In the genomic region with DNA sequence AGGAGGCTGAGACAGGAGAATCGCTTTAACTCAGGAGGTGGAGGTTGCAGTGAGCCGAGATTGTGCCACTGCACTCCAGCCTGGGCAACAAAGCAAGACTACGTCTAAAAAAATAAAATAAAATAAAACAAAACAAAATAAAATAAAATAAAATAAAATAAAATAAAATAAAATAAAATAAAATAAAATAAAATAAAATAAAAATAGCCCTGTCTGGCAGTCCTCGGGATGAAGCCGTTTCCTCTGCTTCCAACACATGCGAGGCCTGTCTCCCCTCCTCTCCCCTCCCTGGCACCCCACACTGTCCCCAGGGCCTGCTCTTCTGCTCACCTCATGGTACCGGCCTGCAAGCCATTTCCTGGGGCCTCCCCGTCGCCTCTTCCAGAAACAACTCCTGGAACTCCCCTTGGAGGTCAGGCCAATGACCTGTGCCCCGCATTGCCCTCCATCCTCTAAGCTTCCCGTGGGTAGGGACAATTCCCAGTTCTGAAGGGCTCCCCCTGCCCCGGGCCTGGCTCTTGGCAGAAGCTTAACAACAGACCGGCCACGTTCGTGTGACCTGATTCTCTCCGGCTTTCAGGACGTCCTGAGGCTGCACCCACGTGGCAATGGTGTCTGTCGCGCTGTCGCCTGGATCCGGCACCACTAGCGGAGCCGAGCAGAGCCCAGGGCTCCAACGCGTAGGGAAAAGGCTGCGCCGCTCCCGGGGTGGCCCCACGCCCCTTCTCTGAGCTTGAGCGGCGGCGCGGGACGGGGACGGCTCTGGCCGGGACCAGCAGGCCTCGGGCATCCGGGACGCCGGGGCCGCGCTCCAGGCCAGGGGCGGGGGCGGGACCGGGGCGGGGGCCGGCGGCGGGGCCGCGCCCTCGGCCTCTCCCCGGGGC, we compare ENCODE assay signal across 1 cellular context.
TF ChIP-seq lines count a peak whose summit lies in the region.

No MANE protein-coding gene starts in this region.

TF ChIP-seq in K562, 482 proteins besides CTCF, POLR2A, EP300 and RAD21 (continued from another document and continues in another):
- TF ChIP-seq GATAD2A (IDR thresholded peaks at IDR 0.05): no peak
- TF ChIP-seq RNF2 (IDR thresholded peaks at IDR 0.05): no peak
- TF ChIP-seq CREB1 (IDR thresholded peaks at IDR 0.05): no peak
- peak; percentile 25; the same call in 1 of the 2 replicates for TF ChIP-seq CREB1 (CRISPR knock-in tag; IDR thresholded peaks at IDR 0.05)
- TF ChIP-seq ZNF354B (CRISPR knock-in tag; IDR thresholded peaks at IDR 0.05): no peak
- no peak for TF ChIP-seq HOXB6 (CRISPR knock-in tag; IDR thresholded peaks at IDR 0.05; ENCODE audit: borderline replicate concordance)
- TF ChIP-seq, protein P1, sequence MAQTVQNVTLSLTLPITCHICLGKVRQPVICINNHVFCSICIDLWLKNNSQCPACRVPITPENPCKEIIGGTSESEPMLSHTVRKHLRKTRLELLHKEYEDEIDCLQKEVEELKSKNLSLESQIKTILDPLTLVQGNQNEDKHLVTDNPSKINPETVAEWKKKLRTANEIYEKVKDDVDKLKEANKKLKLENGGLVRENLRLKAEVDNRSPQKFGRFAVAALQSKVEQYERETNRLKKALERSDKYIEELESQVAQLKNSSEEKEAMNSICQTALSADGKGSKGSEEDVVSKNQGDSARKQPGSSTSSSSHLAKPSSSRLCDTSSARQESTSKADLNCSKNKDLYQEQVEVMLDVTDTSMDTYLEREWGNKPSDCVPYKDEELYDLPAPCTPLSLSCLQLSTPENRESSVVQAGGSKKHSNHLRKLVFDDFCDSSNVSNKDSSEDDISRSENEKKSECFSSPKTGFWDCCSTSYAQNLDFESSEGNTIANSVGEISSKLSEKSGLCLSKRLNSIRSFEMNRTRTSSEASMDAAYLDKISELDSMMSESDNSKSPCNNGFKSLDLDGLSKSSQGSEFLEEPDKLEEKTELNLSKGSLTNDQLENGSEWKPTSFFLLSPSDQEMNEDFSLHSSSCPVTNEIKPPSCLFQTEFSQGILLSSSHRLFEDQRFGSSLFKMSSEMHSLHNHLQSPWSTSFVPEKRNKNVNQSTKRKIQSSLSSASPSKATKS (CRISPR knock-in tag; IDR thresholded peaks at IDR 0.05): no peak
- no peak for TF ChIP-seq GTF2E2 (tag; IDR thresholded peaks at IDR 0.05)
- TF ChIP-seq, protein P2, sequence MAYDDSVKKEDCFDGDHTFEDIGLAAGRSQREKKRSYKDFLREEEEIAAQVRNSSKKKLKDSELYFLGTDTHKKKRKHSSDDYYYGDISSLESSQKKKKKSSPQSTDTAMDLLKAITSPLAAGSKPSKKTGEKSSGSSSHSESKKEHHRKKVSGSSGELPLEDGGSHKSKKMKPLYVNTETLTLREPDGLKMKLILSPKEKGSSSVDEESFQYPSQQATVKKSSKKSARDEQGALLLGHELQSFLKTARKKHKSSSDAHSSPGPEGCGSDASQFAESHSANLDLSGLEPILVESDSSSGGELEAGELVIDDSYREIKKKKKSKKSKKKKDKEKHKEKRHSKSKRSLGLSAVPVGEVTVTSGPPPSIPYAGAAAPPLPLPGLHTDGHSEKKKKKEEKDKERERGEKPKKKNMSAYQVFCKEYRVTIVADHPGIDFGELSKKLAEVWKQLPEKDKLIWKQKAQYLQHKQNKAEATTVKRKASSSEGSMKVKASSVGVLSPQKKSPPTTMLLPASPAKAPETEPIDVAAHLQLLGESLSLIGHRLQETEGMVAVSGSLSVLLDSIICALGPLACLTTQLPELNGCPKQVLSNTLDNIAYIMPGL (CRISPR knock-in tag; IDR thresholded peaks at IDR 0.05): no peak
- TF ChIP-seq, protein P3, sequence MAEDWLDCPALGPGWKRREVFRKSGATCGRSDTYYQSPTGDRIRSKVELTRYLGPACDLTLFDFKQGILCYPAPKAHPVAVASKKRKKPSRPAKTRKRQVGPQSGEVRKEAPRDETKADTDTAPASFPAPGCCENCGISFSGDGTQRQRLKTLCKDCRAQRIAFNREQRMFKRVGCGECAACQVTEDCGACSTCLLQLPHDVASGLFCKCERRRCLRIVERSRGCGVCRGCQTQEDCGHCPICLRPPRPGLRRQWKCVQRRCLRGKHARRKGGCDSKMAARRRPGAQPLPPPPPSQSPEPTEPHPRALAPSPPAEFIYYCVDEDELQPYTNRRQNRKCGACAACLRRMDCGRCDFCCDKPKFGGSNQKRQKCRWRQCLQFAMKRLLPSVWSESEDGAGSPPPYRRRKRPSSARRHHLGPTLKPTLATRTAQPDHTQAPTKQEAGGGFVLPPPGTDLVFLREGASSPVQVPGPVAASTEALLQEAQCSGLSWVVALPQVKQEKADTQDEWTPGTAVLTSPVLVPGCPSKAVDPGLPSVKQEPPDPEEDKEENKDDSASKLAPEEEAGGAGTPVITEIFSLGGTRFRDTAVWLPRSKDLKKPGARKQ (CRISPR knock-in tag; IDR thresholded peaks at IDR 0.05): no peak
- no peak for TF ChIP-seq BCOR (IDR thresholded peaks at IDR 0.05)
- TF ChIP-seq GABPB1 (CRISPR knock-in tag; IDR thresholded peaks at IDR 0.05): 0 out of 2 replicates have a peak, but pooled peaks have one; percentile 27
- no peak for TF ChIP-seq MYNN (IDR thresholded peaks at IDR 0.05)
- TF ChIP-seq MYNN (CRISPR knock-in tag; IDR thresholded peaks at IDR 0.05): no peak
- no peak for TF ChIP-seq HCFC1 (IDR thresholded peaks at IDR 0.05; ENCODE audit: low read depth, low read length)
- TF ChIP-seq TEAD1 (CRISPR knock-in tag; IDR thresholded peaks at IDR 0.05): no peak
- TF ChIP-seq ZBTB7A (IDR thresholded peaks at IDR 0.05; ENCODE audit: borderline replicate concordance, control insufficient read depth, low read depth, low read length): no peak
- TF ChIP-seq, protein P4, sequence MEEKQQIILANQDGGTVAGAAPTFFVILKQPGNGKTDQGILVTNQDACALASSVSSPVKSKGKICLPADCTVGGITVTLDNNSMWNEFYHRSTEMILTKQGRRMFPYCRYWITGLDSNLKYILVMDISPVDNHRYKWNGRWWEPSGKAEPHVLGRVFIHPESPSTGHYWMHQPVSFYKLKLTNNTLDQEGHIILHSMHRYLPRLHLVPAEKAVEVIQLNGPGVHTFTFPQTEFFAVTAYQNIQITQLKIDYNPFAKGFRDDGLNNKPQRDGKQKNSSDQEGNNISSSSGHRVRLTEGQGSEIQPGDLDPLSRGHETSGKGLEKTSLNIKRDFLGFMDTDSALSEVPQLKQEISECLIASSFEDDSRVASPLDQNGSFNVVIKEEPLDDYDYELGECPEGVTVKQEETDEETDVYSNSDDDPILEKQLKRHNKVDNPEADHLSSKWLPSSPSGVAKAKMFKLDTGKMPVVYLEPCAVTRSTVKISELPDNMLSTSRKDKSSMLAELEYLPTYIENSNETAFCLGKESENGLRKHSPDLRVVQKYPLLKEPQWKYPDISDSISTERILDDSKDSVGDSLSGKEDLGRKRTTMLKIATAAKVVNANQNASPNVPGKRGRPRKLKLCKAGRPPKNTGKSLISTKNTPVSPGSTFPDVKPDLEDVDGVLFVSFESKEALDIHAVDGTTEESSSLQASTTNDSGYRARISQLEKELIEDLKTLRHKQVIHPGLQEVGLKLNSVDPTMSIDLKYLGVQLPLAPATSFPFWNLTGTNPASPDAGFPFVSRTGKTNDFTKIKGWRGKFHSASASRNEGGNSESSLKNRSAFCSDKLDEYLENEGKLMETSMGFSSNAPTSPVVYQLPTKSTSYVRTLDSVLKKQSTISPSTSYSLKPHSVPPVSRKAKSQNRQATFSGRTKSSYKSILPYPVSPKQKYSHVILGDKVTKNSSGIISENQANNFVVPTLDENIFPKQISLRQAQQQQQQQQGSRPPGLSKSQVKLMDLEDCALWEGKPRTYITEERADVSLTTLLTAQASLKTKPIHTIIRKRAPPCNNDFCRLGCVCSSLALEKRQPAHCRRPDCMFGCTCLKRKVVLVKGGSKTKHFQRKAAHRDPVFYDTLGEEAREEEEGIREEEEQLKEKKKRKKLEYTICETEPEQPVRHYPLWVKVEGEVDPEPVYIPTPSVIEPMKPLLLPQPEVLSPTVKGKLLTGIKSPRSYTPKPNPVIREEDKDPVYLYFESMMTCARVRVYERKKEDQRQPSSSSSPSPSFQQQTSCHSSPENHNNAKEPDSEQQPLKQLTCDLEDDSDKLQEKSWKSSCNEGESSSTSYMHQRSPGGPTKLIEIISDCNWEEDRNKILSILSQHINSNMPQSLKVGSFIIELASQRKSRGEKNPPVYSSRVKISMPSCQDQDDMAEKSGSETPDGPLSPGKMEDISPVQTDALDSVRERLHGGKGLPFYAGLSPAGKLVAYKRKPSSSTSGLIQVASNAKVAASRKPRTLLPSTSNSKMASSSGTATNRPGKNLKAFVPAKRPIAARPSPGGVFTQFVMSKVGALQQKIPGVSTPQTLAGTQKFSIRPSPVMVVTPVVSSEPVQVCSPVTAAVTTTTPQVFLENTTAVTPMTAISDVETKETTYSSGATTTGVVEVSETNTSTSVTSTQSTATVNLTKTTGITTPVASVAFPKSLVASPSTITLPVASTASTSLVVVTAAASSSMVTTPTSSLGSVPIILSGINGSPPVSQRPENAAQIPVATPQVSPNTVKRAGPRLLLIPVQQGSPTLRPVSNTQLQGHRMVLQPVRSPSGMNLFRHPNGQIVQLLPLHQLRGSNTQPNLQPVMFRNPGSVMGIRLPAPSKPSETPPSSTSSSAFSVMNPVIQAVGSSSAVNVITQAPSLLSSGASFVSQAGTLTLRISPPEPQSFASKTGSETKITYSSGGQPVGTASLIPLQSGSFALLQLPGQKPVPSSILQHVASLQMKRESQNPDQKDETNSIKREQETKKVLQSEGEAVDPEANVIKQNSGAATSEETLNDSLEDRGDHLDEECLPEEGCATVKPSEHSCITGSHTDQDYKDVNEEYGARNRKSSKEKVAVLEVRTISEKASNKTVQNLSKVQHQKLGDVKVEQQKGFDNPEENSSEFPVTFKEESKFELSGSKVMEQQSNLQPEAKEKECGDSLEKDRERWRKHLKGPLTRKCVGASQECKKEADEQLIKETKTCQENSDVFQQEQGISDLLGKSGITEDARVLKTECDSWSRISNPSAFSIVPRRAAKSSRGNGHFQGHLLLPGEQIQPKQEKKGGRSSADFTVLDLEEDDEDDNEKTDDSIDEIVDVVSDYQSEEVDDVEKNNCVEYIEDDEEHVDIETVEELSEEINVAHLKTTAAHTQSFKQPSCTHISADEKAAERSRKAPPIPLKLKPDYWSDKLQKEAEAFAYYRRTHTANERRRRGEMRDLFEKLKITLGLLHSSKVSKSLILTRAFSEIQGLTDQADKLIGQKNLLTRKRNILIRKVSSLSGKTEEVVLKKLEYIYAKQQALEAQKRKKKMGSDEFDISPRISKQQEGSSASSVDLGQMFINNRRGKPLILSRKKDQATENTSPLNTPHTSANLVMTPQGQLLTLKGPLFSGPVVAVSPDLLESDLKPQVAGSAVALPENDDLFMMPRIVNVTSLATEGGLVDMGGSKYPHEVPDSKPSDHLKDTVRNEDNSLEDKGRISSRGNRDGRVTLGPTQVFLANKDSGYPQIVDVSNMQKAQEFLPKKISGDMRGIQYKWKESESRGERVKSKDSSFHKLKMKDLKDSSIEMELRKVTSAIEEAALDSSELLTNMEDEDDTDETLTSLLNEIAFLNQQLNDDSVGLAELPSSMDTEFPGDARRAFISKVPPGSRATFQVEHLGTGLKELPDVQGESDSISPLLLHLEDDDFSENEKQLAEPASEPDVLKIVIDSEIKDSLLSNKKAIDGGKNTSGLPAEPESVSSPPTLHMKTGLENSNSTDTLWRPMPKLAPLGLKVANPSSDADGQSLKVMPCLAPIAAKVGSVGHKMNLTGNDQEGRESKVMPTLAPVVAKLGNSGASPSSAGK (IDR thresholded peaks at IDR 0.05): peak; percentile 87
- no peak for TF ChIP-seq CC2D1A (IDR thresholded peaks at IDR 0.05)
- TF ChIP-seq ZNF778 (CRISPR knock-in tag; IDR thresholded peaks at IDR 0.05): no peak
- TF ChIP-seq, protein P5, sequence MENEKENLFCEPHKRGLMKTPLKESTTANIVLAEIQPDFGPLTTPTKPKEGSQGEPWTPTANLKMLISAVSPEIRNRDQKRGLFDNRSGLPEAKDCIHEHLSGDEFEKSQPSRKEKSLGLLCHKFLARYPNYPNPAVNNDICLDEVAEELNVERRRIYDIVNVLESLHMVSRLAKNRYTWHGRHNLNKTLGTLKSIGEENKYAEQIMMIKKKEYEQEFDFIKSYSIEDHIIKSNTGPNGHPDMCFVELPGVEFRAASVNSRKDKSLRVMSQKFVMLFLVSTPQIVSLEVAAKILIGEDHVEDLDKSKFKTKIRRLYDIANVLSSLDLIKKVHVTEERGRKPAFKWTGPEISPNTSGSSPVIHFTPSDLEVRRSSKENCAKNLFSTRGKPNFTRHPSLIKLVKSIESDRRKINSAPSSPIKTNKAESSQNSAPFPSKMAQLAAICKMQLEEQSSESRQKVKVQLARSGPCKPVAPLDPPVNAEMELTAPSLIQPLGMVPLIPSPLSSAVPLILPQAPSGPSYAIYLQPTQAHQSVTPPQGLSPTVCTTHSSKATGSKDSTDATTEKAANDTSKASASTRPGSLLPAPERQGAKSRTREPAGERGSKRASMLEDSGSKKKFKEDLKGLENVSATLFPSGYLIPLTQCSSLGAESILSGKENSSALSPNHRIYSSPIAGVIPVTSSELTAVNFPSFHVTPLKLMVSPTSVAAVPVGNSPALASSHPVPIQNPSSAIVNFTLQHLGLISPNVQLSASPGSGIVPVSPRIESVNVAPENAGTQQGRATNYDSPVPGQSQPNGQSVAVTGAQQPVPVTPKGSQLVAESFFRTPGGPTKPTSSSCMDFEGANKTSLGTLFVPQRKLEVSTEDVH (IDR thresholded peaks at IDR 0.05; ENCODE audit: low read depth, partially characterized antibody): no peak
- TF ChIP-seq, protein P6, sequence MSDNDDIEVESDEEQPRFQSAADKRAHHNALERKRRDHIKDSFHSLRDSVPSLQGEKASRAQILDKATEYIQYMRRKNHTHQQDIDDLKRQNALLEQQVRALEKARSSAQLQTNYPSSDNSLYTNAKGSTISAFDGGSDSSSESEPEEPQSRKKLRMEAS (CRISPR knock-in tag; IDR thresholded peaks at IDR 0.05): peak; percentile 86
- TF ChIP-seq FOS (IDR thresholded peaks at IDR 0.05; ENCODE audit: extremely low read depth, insufficient read length): no peak
- TF ChIP-seq CREBBP (IDR thresholded peaks at IDR 0.05; ENCODE audit: low read depth, low read length): no peak
- TF ChIP-seq, protein P7, sequence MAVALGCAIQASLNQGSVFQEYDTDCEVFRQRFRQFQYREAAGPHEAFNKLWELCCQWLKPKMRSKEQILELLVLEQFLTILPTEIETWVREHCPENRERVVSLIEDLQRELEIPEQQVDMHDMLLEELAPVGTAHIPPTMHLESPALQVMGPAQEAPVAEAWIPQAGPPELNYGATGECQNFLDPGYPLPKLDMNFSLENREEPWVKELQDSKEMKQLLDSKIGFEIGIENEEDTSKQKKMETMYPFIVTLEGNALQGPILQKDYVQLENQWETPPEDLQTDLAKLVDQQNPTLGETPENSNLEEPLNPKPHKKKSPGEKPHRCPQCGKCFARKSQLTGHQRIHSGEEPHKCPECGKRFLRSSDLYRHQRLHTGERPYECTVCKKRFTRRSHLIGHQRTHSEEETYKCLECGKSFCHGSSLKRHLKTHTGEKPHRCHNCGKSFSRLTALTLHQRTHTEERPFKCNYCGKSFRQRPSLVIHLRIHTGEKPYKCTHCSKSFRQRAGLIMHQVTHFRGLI (CRISPR knock-in tag; IDR thresholded peaks at IDR 0.05): no peak
- no peak for TF ChIP-seq HDAC6 (IDR thresholded peaks at IDR 0.05; ENCODE audit: low read depth, low read length)
- TF ChIP-seq, protein P8, sequence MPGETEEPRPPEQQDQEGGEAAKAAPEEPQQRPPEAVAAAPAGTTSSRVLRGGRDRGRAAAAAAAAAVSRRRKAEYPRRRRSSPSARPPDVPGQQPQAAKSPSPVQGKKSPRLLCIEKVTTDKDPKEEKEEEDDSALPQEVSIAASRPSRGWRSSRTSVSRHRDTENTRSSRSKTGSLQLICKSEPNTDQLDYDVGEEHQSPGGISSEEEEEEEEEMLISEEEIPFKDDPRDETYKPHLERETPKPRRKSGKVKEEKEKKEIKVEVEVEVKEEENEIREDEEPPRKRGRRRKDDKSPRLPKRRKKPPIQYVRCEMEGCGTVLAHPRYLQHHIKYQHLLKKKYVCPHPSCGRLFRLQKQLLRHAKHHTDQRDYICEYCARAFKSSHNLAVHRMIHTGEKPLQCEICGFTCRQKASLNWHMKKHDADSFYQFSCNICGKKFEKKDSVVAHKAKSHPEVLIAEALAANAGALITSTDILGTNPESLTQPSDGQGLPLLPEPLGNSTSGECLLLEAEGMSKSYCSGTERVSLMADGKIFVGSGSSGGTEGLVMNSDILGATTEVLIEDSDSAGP (CRISPR knock-in tag; IDR thresholded peaks at IDR 0.05): no peak
- no peak for TF ChIP-seq POLR2AphosphoS2 (IDR thresholded peaks at IDR 0.05; ENCODE audit: low read length)
- no peak for TF ChIP-seq SREBF2 (CRISPR knock-in tag; IDR thresholded peaks at IDR 0.05)
- TF ChIP-seq BACH1 (tag; IDR thresholded peaks at IDR 0.05): no peak
